17 cellular contexts compared by ENCODE assay signal in the genomic region with DNA sequence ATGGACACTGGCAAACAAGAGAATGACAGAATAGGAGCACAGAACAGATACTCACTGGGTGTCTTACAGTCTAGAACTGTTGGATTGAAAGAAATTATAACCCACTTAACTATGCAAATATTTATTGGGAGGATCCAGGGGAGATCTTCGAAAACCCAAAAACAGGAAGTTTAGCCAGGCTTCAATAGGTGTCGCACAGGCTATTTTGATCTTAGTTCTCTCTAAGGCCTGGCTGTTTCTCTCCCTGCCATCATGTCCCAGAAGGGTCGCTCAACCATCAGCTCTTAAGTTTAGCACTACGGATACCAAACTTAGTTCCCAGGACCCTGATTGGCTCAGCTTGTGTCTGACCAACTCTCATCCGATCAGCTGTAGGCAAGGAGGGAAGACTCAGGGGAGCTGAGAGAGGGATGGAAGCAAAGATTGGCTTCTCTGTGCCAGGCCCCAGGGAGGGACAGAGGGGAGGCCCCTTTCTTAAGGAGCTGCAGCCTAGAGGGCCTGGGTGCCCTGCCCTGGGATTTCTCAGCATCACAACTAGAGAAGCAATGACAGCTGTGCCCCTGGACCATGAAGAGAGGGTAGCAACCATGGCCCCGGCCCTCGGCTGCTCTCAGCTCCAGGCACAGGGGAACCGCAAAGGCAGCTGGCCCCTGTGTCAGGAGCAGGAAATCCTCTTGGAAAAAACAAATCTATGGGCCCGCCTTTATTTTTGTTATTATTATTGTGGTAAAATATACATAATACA.
"Had no signal": no experiment of that assay in that cellular context is flagged by ENCODE, and none has a peak within 500 bp of the region (broad histone marks: within the 10 kb centered on the region; RNA-seq: fewer than 3 reads in every experiment).

No MANE protein-coding gene starts in this region.

- H3K4me3 ChIP-seq: colonic mucosa, esophagus muscularis mucosa, hepatocyte, tibial artery had no signal

- H3K9me3 Mint-ChIP-seq: activated naive CD8-positive, alpha-beta T cell treated with anti-CD3 and anti-CD28 coated beads, Interleukin-2, amount 10 ng/mL, durations not matched to agents 7 days and 5 days; natural killer cell; stimulated activated effector memory CD8-positive, alpha-beta T cell treated with anti-CD3 and anti-CD28 coated beads, Interleukin-12 subunit alpha, Interleukin-12 subunit beta, amount 100 ng/mL, for 72 hours had no signal

- DNase-seq: activated CD4-positive, alpha-beta T cell treated with anti-CD3 and anti-CD28 coated beads, Interleukin-2, amount 50 U/mL, for 1 hour; activated CD4-positive, CD25-positive, alpha-beta regulatory T cell; activated naive CD4-positive, alpha-beta T cell; activated naive CD8-positive, alpha-beta T cell treated with anti-CD3 and anti-CD28 coated beads, Interleukin-2, amount 10 ng/mL, durations not matched to agents 7 days and 5 days; activated T-cell treated with anti-CD3 and anti-CD28 coated beads for 4 hours; central memory CD4-positive, alpha-beta T cell; colonic mucosa; natural killer cell; retina; tibial artery had no signal

- H3K79me2 ChIP-seq: hepatocyte had no signal

- H3K4me3 Mint-ChIP-seq: activated naive CD8-positive, alpha-beta T cell treated with anti-CD3 and anti-CD28 coated beads, Interleukin-2, amount 10 ng/mL, durations not matched to agents 7 days and 5 days; brain; natural killer cell; stimulated activated effector memory CD8-positive, alpha-beta T cell treated with anti-CD3 and anti-CD28 coated beads, Interleukin-12 subunit alpha, Interleukin-12 subunit beta, amount 100 ng/mL, for 72 hours had no signal

- H3K4me1 ChIP-seq: colonic mucosa, esophagus muscularis mucosa, tibial artery had no signal

- H2AFZ ChIP-seq: hepatocyte had no signal

- ATAC-seq: left lobe of liver; natural killer cell; stimulated activated effector memory CD8-positive, alpha-beta T cell treated with anti-CD3 and anti-CD28 coated beads, Interleukin-12 subunit alpha, Interleukin-12 subunit beta, amount 100 ng/mL, for 72 hours had no signal

- H3K4me1 Mint-ChIP-seq: brain had no signal

- H3K36me3 Mint-ChIP-seq: activated naive CD8-positive, alpha-beta T cell treated with anti-CD3 and anti-CD28 coated beads, Interleukin-2, amount 10 ng/mL, durations not matched to agents 7 days and 5 days; natural killer cell had no signal

- FAIRE-seq: keratinocyte, urothelium cell line had no signal

- H3K27me3 ChIP-seq: colonic mucosa, hepatocyte, tibial artery had no signal

- H3K9me3 ChIP-seq: colonic mucosa, esophagus muscularis mucosa, tibial artery had no signal

- H3K27ac Mint-ChIP-seq: activated naive CD8-positive, alpha-beta T cell treated with anti-CD3 and anti-CD28 coated beads, Interleukin-2, amount 10 ng/mL, durations not matched to agents 7 days and 5 days; brain; natural killer cell; stimulated activated effector memory CD8-positive, alpha-beta T cell treated with anti-CD3 and anti-CD28 coated beads, Interleukin-12 subunit alpha, Interleukin-12 subunit beta, amount 100 ng/mL, for 72 hours had no signal

- H3K36me3 ChIP-seq: colonic mucosa, esophagus muscularis mucosa, tibial artery had no signal

- H3K4me2 ChIP-seq: hepatocyte had no signal

- H3K27ac ChIP-seq: colonic mucosa, esophagus muscularis mucosa, hepatocyte, tibial artery had no signal
